Comparison of ENCODE assay signal across 19 cellular contexts in genomic region chr10:124344266-124344590, GRCh38.
A peak's percentile ranks its signal among the peaks of the same experiment; 100 is the strongest.
DNase-seq lines count a peak whose midpoint lies in the region; ATAC-seq and TF ChIP-seq lines count a peak whose summit lies in the region.
"Had no signal": no experiment of that assay in that cellular context is flagged by ENCODE, and none has a peak within 500 bp of the region (broad histone marks: within the 10 kb centered on the region; RNA-seq: fewer than 3 reads in every experiment).

No MANE protein-coding gene starts in this region.

- H3K4me3 ChIP-seq in right atrium auricular region (no peak overlapping the region), upper lobe of right lung (no peak overlapping the region)
- H3K4me3 ChIP-seq: BLaER1, GM12878, GM23338 had no signal

- no peak for ATAC-seq in activated CD4-positive, CD25-positive, alpha-beta regulatory T cell treated with anti-CD3 and anti-CD28 coated beads, Interleukin-2, amount 50 U/mL, for 24 hours
- ATAC-seq in upper lobe of right lung, result no peak
- ATAC-seq: CD8-positive, alpha-beta T cell; GM12878; GM23338; HCT116 had no signal

- DNase-seq in activated CD4-positive, CD25-positive, alpha-beta regulatory T cell treated with anti-CD3 and anti-CD28 coated beads, Interleukin-2, amount 50 U/mL, for 72 hours, result peak; percentile 4
- DNase-seq in cardiac septum (ENCODE audit: low spot score), result peak; percentile 62
- DNase-seq in right atrium auricular region (ENCODE audit: low spot score), result no peak
- peak; percentile 20 for DNase-seq in posterior vena cava (ENCODE audit: low spot score)
- peak; percentile 37 for DNase-seq in upper lobe of right lung
- no peak for DNase-seq in NCI-H1105 (lab: John Stamatoyannopoulos, UW)
- DNase-seq in MV-4-11 (lab: John Stamatoyannopoulos, UW), result no peak
- DNase-seq: CD4-positive, CD25-positive, alpha-beta regulatory T cell; CD8-positive, alpha-beta T cell; DMS153; DND-41 had no signal

- no peak overlapping the region for H3K27ac ChIP-seq in right atrium auricular region
- H3K27ac ChIP-seq in upper lobe of right lung, result no peak overlapping the region
- H3K27ac ChIP-seq: 22Rv1, BLaER1, C4-2B had no signal

- H3K9me3 ChIP-seq in right atrium auricular region (no peaks in the 10 kb centered on the region), upper lobe of right lung (no peaks in the 10 kb centered on the region)
- H3K9me3 ChIP-seq: BLaER1, Caco-2 had no signal

- intact Hi-C loops in cardiac septum (cut with DNase I) (no loop called here), posterior vena cava (cut with DNase I) (no loop called here), upper lobe of right lung (cut with DNase I) (no loop called here)

- H3K4me1 ChIP-seq in right atrium auricular region, result no peaks in the 10 kb centered on the region
- H3K4me1 ChIP-seq in upper lobe of right lung, result peaks cover 14% of the 10 kb centered on the region
- H3K4me1 ChIP-seq: Caco-2 had no signal

- H3K27me3 ChIP-seq in right atrium auricular region (no peaks in the 10 kb centered on the region), upper lobe of right lung (no peaks in the 10 kb centered on the region)
- H3K27me3 ChIP-seq: BLaER1 had no signal

- H3K36me3 ChIP-seq in right atrium auricular region (no peaks in the 10 kb centered on the region), upper lobe of right lung (no peaks in the 10 kb centered on the region)
- H3K36me3 ChIP-seq: BLaER1 had no signal

- TF ChIP-seq CTCF in right atrium auricular region (IDR thresholded peaks at IDR 0.05) (no peak), upper lobe of right lung (IDR thresholded peaks at IDR 0.05) (no peak)

Comparison
In these comparisons a context has a peak if more than half of its experiments do, and no peak if none do; other contexts are left out.
1. DNase-seq: peak in activated CD4-positive, CD25-positive, alpha-beta regulatory T cell treated with anti-CD3 and anti-CD28 coated beads, Interleukin-2, amount 50 U/mL, for 72 hours (single experiment), cardiac septum (single experiment), posterior vena cava (single experiment) and upper lobe of right lung (single experiment); none in right atrium auricular region (single experiment), NCI-H1105 (single experiment) and MV-4-11 (single experiment).